38 cellular contexts compared by ENCODE assay signal in the genomic region with DNA sequence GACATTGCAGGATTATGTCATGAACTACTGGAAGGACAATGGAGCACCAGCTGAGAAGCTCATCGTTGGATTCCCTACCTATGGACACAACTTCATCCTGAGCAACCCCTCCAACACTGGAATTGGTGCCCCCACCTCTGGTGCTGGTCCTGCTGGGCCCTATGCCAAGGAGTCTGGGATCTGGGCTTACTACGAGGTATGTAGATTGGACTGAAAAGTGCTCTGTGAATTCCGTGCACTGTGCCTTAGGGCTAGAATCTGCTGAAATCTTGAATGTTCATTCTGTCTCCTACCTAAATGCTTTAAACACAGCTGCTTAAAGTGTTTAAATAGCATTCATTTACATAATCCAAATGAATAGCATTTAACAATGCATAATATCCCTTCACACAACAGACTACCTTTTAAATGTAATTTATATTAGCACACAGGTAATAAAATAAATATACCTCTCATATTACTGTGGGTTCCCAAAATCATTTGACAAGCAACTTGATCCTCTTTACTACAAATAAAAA. TPM values are rescaled to one million over a fixed set of nuclear protein-coding genes. Genes with fewer than 3 reads are reported as not detected.
"Had no signal": no experiment of that assay in that cellular context is flagged by ENCODE, and none has a peak within 500 bp of the region (broad histone marks: within the 10 kb centered on the region; RNA-seq: fewer than 3 reads in every experiment).

No MANE protein-coding gene starts in this region.

- H3K4me3 ChIP-seq: MG63 had no signal

- DNase-seq: Kasumi-1, MG63, MM.1S, MV-4-11, NCI-H1048, NCI-H1092, NCI-H1092 treated with DMSO at 0.1 percent for 48 hours, NCI-H1105, NCI-H1105 treated with DMSO at 0.1 percent for 48 hours, NCI-H1417, NCI-H1417 treated with DMSO at 0.1 percent for 48 hours, NCI-H1436, NCI-H1436 treated with DMSO at 0.1 percent for 48 hours, NCI-H146, NCI-H1694, NCI-H1694 treated with DMSO at 0.1 percent for 48 hours, NCI-H187, NCI-H187 treated with DMSO at 0.1 percent for 48 hours, NCI-H1930, NCI-H2029, NCI-H2029 treated with DMSO at 0.1 percent for 48 hours, NCI-H2081, NCI-H2081 treated with DMSO at 0.1 percent for 48 hours, NCI-H2107, NCI-H2171, NCI-H2171 treated with DMSO at 0.1 percent for 48 hours, NCI-H2227 treated with DMSO at 0.1 percent for 48 hours, NCI-H226, NCI-H345, NCI-H446, NCI-H446 treated with DMSO at 0.1 percent for 48 hours, NCI-H510A, NCI-H510A treated with DMSO at 0.1 percent for 48 hours had no signal

- H3K9ac ChIP-seq: KMS-11 had no signal

- H3K27ac ChIP-seq: KMS-11 had no signal

- H3K9me3 ChIP-seq: MG63 had no signal

- H3K4me2 ChIP-seq: KMS-11 had no signal

- H3K36me3 ChIP-seq: MG63 had no signal

RNA-seq across cellular contexts. Expression of gene CHIA, which starts 27.9 kb away (rescaled TPM):
- total RNA-seq: LHCN-M2, M059J, MCF 10A, NCI-H460 had no signal
